In the genomic region with DNA sequence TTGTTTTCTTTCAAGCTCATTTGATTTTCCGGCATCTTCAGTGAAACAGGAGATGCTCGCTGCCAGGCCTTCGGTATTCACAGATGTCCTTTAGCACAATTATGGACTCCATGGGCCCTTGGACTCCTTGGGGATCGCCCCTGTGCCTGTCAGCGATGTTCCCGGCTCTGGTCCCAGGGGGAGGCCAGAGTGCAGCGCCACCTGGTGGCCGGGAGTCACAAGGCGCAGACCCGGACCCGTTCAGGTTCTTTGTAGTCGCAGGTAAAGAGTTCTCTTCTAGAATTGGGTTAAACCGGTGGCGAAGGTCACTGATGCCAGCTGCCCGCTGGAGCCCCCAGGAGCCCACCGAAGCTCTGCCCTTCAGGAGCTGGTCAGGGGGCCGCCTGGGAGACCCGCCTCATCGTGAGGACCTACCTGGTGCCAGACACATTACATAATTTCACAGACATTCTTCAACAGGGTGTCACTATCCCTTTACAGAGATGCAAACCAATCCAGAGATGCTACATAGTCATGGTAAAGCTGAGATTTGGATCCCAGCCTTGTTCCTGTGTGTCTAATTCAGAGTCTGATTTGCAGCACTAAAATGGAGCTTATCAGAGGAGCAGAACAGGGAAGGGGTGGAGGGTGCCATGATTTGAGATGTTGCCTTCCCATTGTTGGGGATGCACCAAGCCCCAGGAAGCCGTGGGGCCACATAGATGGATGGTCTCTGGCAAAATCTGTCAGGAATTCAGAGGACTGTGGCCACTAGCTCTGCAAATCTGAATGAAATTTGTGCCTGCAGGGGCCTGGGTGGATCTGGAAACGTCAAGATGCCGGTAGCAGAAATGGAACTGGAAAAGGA, we compare ENCODE assay signal across 9 cellular contexts. TPM values are rescaled to one million over a fixed set of nuclear protein-coding genes. Genes with fewer than 3 reads are reported as not detected.
DNase-seq lines count a peak whose midpoint lies in the region; ATAC-seq and TF ChIP-seq lines count a peak whose summit lies in the region.
"Had no signal": no experiment of that assay in that cellular context is flagged by ENCODE, and none has a peak within 500 bp of the region (broad histone marks: within the 10 kb centered on the region; RNA-seq: fewer than 3 reads in every experiment).

No MANE protein-coding gene starts in this region.

- H4K20me1 ChIP-seq in Karpas-422 (ENCODE audit: insufficient read depth, low read depth, low read length): no peaks in the 10 kb centered on the region

- H3K9ac ChIP-seq in Karpas-422 (ENCODE audit: low read length): no peak overlapping the region

- intact Hi-C loops in MCF 10A (cut with micrococcal nuclease): loop anchor here (2.0 to 5.0 kb wide), 3 partner anchors 73 to 201 kb away; a partner anchor contains a TSS

- H3K4me3 ChIP-seq in Karpas-422 (ENCODE audit: low read length): peak overlapping the region; percentile 19; the same call in 1 of the 2 replicates

- H2AFZ ChIP-seq in Karpas-422 (ENCODE audit: low read length): no peak overlapping the region; the same call in 1 of the 2 replicates

- DNase-seq in NCI-H2081 (lab: John Stamatoyannopoulos, UW) (peak; percentile 33 to 41), NCI-H2081 treated with DMSO at 0.1 percent for 48 hours (lab: John Stamatoyannopoulos, UW) (no peak), Karpas-422 (peak; percentile 85), MCF 10A (ENCODE audit: unreplicated experiment) (peak; percentile 61), left kidney (ENCODE audit: low read depth, low spot score) (peak; percentile 77)
- peak in 2 of 3 donors; percentile 48 to 73 for DNase-seq in stimulated activated CD4-positive, alpha-beta T cell treated with anti-CD3 and anti-CD28 coated beads, TNF-alpha, amount 100 ng/mL, for 1 hour (ENCODE audit: low read depth in 3 of 3, low spot score in 1 of 3)

- H3K27ac ChIP-seq in Karpas-422 (ENCODE audit: low read length): no peak overlapping the region
- H3K27ac ChIP-seq in VCaP: no peak overlapping the region

- ATAC-seq in HG03095 (IDR thresholded peaks at IDR 0.05; ENCODE audit: unreplicated experiment): no peak

- CTCF ChIA-PET in MCF 10A (lab: Yijun Ruan, JAX): interaction anchor here (0.5 to 2.4 kb wide), 32 partner anchors 10 to 1976 kb away, joined by 3 to 22 read pairs (median 4); a partner anchor contains a TSS

- peak; percentile 85 for TF ChIP-seq CTCF in VCaP (conservative IDR thresholded peaks at IDR 0.05)
- TF ChIP-seq CTCF in MCF 10A (IDR thresholded peaks at IDR 0.05; ENCODE audit: unreplicated experiment): peak; percentile 88

- no peak overlapping the region for H3K27ac Mint-ChIP-seq in MCF 10A (ENCODE audit: low read depth, unreplicated experiment)

- peak overlapping the region; percentile 51 for H3K4me2 ChIP-seq in Karpas-422 (ENCODE audit: low read depth, low read length, poor library complexity, severe bottlenecking)

- H3K4me1 ChIP-seq in Karpas-422 (ENCODE audit: low read length): peaks cover 9% of the 10 kb centered on the region

- no peaks in the 10 kb centered on the region for H3K9me3 ChIP-seq in Karpas-422 (ENCODE audit: low read length)

- H3K36me3 Mint-ChIP-seq in MCF 10A (ENCODE audit: insufficient read depth, unreplicated experiment): no peaks in the 10 kb centered on the region

- no peaks in the 10 kb centered on the region for H3K27me3 Mint-ChIP-seq in MCF 10A (ENCODE audit: insufficient read depth, unreplicated experiment)

- no peaks in the 10 kb centered on the region for H3K36me3 ChIP-seq in Karpas-422 (ENCODE audit: insufficient read depth, low read length)

- no peaks in the 10 kb centered on the region for H3K79me2 ChIP-seq in Karpas-422 (ENCODE audit: low read length)

- peaks cover 35% of the 10 kb centered on the region for H3K4me1 Mint-ChIP-seq in MCF 10A (ENCODE audit: insufficient read depth, unreplicated experiment)

- no peaks in the 10 kb centered on the region for H3K9me2 ChIP-seq in Karpas-422 (replicated peaks; ENCODE audit: insufficient read depth, low read length)

- POLR2A ChIA-PET in MCF 10A (lab: Yijun Ruan, JAX): interaction anchor here (1.0 kb wide), 1 partner anchor 123 kb away, joined by 3 read pairs; no protein-coding TSS in a partner anchor

- H3K27me3 ChIP-seq in Karpas-422 (ENCODE audit: low read length): no peaks in the 10 kb centered on the region

- H3K4me3 Mint-ChIP-seq in MCF 10A (ENCODE audit: unreplicated experiment): no peak overlapping the region

- H3K9me3 Mint-ChIP-seq in MCF 10A (ENCODE audit: unreplicated experiment): no peaks in the 10 kb centered on the region

- no TSS peak for BruUV-seq in MCF 10A (replicated peaks; lab: Mats Ljungman, UMichigan)

RNA-seq across cellular contexts. Expression of a gene that starts 6.0 kb away (rescaled TPM):
- 145 and 155 TPM in 2 replicates for total RNA-seq in Karpas-422 (2014; rRNA removed; shearing (Covaris generic); ENCODE audit: low replicate concordance)
- 46.1 and 64.9 TPM in 2 replicates for total RNA-seq in MCF 10A (2022)

RNA-seq across cellular contexts. Expression of a gene that starts 21.7 kb away (rescaled TPM):
- not detected in 2 replicates for total RNA-seq in Karpas-422 (2014; rRNA removed; shearing (Covaris generic); ENCODE audit: low replicate concordance)
- not detected in 2 replicates for total RNA-seq in MCF 10A (2022)
- total RNA-seq: glomerular endothelial cell had no signal

RNA-seq across cellular contexts. Expression of a gene that starts 41.1 kb away (rescaled TPM):
- not detected in 2 replicates for total RNA-seq in Karpas-422 (2014; rRNA removed; shearing (Covaris generic); ENCODE audit: low replicate concordance)
- 2.7 and 7.4 TPM in 2 replicates for total RNA-seq in MCF 10A (2022)
